In the genomic region with DNA sequence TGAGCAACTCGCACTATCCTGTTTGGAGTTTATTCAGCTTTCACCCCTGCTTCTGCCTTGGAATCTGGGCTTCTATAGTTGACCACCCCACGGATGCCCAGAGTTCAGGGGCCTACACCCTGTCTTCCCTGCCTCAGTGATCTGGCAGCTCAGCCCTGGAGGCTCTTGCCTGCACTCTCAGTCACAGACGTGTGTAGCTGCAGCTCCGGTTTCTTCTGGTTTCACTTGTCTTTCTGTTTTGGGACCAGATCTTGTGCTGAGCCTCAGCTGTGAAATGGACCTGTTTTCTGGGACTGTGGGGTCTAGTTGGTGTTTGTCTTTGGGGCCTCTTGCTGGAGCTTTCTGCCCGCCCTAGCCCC, we compare ENCODE assay signal across 1 cellular context.
TF ChIP-seq lines count a peak whose summit lies in the region.

No MANE protein-coding gene starts in this region.

TF ChIP-seq in SK-N-SH, 30 proteins besides CTCF, POLR2A, EP300 and RAD21 (continued from another document):
- TF ChIP-seq, protein P1, sequence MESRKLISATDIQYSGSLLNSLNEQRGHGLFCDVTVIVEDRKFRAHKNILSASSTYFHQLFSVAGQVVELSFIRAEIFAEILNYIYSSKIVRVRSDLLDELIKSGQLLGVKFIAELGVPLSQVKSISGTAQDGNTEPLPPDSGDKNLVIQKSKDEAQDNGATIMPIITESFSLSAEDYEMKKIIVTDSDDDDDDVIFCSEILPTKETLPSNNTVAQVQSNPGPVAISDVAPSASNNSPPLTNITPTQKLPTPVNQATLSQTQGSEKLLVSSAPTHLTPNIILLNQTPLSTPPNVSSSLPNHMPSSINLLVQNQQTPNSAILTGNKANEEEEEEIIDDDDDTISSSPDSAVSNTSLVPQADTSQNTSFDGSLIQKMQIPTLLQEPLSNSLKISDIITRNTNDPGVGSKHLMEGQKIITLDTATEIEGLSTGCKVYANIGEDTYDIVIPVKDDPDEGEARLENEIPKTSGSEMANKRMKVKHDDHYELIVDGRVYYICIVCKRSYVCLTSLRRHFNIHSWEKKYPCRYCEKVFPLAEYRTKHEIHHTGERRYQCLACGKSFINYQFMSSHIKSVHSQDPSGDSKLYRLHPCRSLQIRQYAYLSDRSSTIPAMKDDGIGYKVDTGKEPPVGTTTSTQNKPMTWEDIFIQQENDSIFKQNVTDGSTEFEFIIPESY (IDR thresholded peaks at IDR 0.05; ENCODE audit: borderline replicate concordance, low read depth), result no peak
- TF ChIP-seq EZH2phosphoT487 (IDR thresholded peaks at IDR 0.05; ENCODE audit: borderline replicate concordance, low read depth), result no peak
- TF ChIP-seq, protein P2, sequence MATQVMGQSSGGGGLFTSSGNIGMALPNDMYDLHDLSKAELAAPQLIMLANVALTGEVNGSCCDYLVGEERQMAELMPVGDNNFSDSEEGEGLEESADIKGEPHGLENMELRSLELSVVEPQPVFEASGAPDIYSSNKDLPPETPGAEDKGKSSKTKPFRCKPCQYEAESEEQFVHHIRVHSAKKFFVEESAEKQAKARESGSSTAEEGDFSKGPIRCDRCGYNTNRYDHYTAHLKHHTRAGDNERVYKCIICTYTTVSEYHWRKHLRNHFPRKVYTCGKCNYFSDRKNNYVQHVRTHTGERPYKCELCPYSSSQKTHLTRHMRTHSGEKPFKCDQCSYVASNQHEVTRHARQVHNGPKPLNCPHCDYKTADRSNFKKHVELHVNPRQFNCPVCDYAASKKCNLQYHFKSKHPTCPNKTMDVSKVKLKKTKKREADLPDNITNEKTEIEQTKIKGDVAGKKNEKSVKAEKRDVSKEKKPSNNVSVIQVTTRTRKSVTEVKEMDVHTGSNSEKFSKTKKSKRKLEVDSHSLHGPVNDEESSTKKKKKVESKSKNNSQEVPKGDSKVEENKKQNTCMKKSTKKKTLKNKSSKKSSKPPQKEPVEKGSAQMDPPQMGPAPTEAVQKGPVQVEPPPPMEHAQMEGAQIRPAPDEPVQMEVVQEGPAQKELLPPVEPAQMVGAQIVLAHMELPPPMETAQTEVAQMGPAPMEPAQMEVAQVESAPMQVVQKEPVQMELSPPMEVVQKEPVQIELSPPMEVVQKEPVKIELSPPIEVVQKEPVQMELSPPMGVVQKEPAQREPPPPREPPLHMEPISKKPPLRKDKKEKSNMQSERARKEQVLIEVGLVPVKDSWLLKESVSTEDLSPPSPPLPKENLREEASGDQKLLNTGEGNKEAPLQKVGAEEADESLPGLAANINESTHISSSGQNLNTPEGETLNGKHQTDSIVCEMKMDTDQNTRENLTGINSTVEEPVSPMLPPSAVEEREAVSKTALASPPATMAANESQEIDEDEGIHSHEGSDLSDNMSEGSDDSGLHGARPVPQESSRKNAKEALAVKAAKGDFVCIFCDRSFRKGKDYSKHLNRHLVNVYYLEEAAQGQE (IDR thresholded peaks at IDR 0.05; ENCODE audit: low read depth, low read length), result no peak
- TF ChIP-seq, protein P3, sequence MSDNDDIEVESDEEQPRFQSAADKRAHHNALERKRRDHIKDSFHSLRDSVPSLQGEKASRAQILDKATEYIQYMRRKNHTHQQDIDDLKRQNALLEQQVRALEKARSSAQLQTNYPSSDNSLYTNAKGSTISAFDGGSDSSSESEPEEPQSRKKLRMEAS (IDR thresholded peaks at IDR 0.05; ENCODE audit: low read depth), result no peak
- no peak for TF ChIP-seq MXI1 (IDR thresholded peaks at IDR 0.05; ENCODE audit: low read depth, low read length)
- TF ChIP-seq RFX5 (IDR thresholded peaks at IDR 0.05; ENCODE audit: low read length), result no peak
- no peak for TF ChIP-seq GATA2 (CRISPR knock-in tag; IDR thresholded peaks at IDR 0.05)
- no peak for TF ChIP-seq ELF1 (IDR thresholded peaks at IDR 0.05)
- TF ChIP-seq, protein P4, sequence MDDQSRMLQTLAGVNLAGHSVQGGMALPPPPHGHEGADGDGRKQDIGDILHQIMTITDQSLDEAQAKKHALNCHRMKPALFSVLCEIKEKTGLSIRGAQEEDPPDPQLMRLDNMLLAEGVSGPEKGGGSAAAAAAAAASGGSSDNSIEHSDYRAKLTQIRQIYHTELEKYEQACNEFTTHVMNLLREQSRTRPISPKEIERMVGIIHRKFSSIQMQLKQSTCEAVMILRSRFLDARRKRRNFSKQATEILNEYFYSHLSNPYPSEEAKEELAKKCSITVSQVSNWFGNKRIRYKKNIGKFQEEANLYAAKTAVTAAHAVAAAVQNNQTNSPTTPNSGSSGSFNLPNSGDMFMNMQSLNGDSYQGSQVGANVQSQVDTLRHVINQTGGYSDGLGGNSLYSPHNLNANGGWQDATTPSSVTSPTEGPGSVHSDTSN (IDR thresholded peaks at IDR 0.05), result no peak
- TF ChIP-seq GABPA (IDR thresholded peaks at IDR 0.05; ENCODE audit: low read depth), result no peak
- no peak for TF ChIP-seq CHD2 (IDR thresholded peaks at IDR 0.05; ENCODE audit: low read length, partially characterized antibody)
- no peak for TF ChIP-seq YY1 (IDR thresholded peaks at IDR 0.05; ENCODE audit: low read depth)
- TF ChIP-seq FOXM1 (IDR thresholded peaks at IDR 0.05; ENCODE audit: low read depth), result no peak
- no peak for TF ChIP-seq SIN3A (IDR thresholded peaks at IDR 0.05; ENCODE audit: borderline replicate concordance, low read depth, low read length)
- no peak for TF ChIP-seq RXRA (IDR thresholded peaks at IDR 0.05; ENCODE audit: borderline replicate concordance, low read depth)
- TF ChIP-seq TAF1 (IDR thresholded peaks at IDR 0.05; ENCODE audit: borderline replicate concordance, low read depth, low read length), result no peak
